8 cellular contexts compared by ENCODE assay signal in genomic region chr17:1684307-1685189, GRCh38. TPM values are rescaled to one million over a fixed set of nuclear protein-coding genes. Genes with fewer than 3 reads are reported as not detected.
DNase-seq lines count a peak whose midpoint lies in the region; ATAC-seq and TF ChIP-seq lines count a peak whose summit lies in the region.

TSS of gene PRPF8 (minus strand) at chr17:1684867. CDS start at chr17:1684571, 296 bp downstream.

- no peaks in the 10 kb centered on the region for H3K9me3 ChIP-seq in breast epithelium
- no peaks in the 10 kb centered on the region for H3K9me3 ChIP-seq in iPS-20b (ENCODE audit: insufficient read depth, low read depth, low read length)

- intact Hi-C loops in breast epithelium (cut with DNase I; ENCODE audit: low total_unique reads), result loop anchor here (10.0 kb wide), 1 partner anchor 660 kb away; no protein-coding TSS in a partner anchor

- H3K27ac ChIP-seq in ACC112 (ENCODE audit: low read depth, low read length) (peak within 1 kb of the TSS; percentile 71), VCaP (peak within 1 kb of the TSS; percentile 100), breast epithelium (peak within 1 kb of the TSS; percentile 95 to 96), iPS-20b (ENCODE audit: low read length) (no peak within 1 kb of the TSS), skin epidermis (peak within 1 kb of the TSS; percentile 88 to 99 (median 96))

- H3K36me3 ChIP-seq in ACC112 (ENCODE audit: insufficient read depth, low read length), result peaks cover 38% of the 10 kb centered on the region
- H3K36me3 ChIP-seq in breast epithelium, result peaks cover 13% of the 10 kb centered on the region
- H3K36me3 ChIP-seq in iPS-20b (ENCODE audit: insufficient read depth, low read depth, low read length), result peaks cover 41% of the 10 kb centered on the region

- TF ChIP-seq CTCF in VCaP (conservative IDR thresholded peaks at IDR 0.05) (no peak), breast epithelium (IDR thresholded peaks at IDR 0.05) (peak in 1 of 3 donors; percentile 16)

- TF ChIP-seq POLR2A in breast epithelium (IDR thresholded peaks at IDR 0.05), result peak; percentile 98

- peaks cover 46% of the 10 kb centered on the region for H3K79me2 ChIP-seq in ACC112 (ENCODE audit: control insufficient read depth, insufficient read depth, low read length, unreplicated experiment)

- H3K4me1 ChIP-seq in ACC112 (ENCODE audit: control insufficient read depth, insufficient read depth, low read length, unreplicated experiment) (peaks cover 6% of the 10 kb centered on the region), breast epithelium (peaks cover 0 to 5% of the 10 kb centered on the region in 2 donors), iPS-20b (ENCODE audit: insufficient read depth, low read length) (0 out of 2 replicates have a peak, but pooled peaks cover 3% of the 10 kb centered on the region)

- DNase-seq in NCI-H2196 treated with DMSO at 0.1 percent for 48 hours (lab: John Stamatoyannopoulos, UW; ENCODE audit: unreplicated experiment) (peak; percentile 66), breast epithelium (ENCODE audit: low spot score in 2 of 2) (peak; percentile 98)

- H3K27me3 ChIP-seq in ACC112 (ENCODE audit: insufficient read depth, low read length), result no peaks in the 10 kb centered on the region
- H3K27me3 ChIP-seq in breast epithelium, result no peaks in the 10 kb centered on the region
- no peaks in the 10 kb centered on the region for H3K27me3 ChIP-seq in iPS-20b (ENCODE audit: insufficient read depth, low read length)

- H2AFZ ChIP-seq in ACC112 (ENCODE audit: low read length, unreplicated experiment), result peak within 1 kb of the TSS; percentile 97

- peak; percentile 92 for ATAC-seq in GM18870 (IDR thresholded peaks at IDR 0.05; ENCODE audit: unreplicated experiment)
- ATAC-seq in HG03135 (IDR thresholded peaks at IDR 0.05; ENCODE audit: unreplicated experiment), result peak; percentile 95

- peak within 1 kb of the TSS; percentile 89 for H3K9ac ChIP-seq in iPS-20b (ENCODE audit: low read depth, low read length)

- H3K4me3 ChIP-seq in ACC112 (ENCODE audit: low read depth, low read length), result peak within 1 kb of the TSS; percentile 90
- peak within 1 kb of the TSS; percentile 87 to 91 (median 90) for H3K4me3 ChIP-seq in breast epithelium
- peak within 1 kb of the TSS; percentile 84 for H3K4me3 ChIP-seq in iPS-20b (ENCODE audit: low read length)
- peak within 1 kb of the TSS; percentile 59 to 96 (median 88) for H3K4me3 ChIP-seq in skin epidermis

RNA-seq across cellular contexts. Expression of gene PRPF8, which starts in this region (rescaled TPM):
- 100 to 1,000 TPM; 173 to 183 (median 176) TPM for total RNA-seq in breast epithelium
